In the genomic region with DNA sequence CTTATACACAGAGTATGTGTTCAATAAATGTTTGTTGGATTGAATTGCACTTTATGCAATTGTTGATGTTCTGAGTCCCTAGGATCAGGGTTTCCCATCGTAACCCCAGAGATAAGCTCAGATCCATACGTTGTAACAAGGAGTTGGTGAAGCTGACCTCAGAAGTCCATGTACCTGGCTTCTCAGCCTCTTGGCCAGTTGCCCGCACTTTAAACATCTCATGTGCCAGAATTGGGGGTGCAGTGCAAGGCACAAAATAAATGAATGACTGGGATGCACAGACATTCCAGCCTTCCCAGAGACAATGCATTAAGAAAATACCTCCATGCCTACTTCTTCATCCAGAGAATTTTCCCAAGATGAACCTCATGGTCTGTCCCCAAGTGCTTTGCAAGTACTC, we compare ENCODE assay signal across 18 cellular contexts. TPM values are rescaled to one million over a fixed set of nuclear protein-coding genes. Genes with fewer than 3 reads are reported as not detected.
DNase-seq lines count a peak whose midpoint lies in the region; ATAC-seq, FAIRE-seq and TF ChIP-seq lines count a peak whose summit lies in the region.
"Had no signal": no experiment of that assay in that cellular context is flagged by ENCODE, and none has a peak within 500 bp of the region (broad histone marks: within the 10 kb centered on the region; RNA-seq: fewer than 3 reads in every experiment).

No MANE protein-coding gene starts in this region.

- H3K9me3 Mint-ChIP-seq in Calu3 (ENCODE audit: low read depth, unreplicated experiment): no peaks in the 10 kb centered on the region

- no TSS peak for BruUV-seq in Calu3 (replicated peaks; lab: Mats Ljungman, UMichigan)

- no peak for TF ChIP-seq EP300 in esophagus muscularis mucosa (IDR thresholded peaks at IDR 0.05)

- H3K4me1 ChIP-seq in RWPE2 (ENCODE audit: insufficient read depth, poor library complexity, severe bottlenecking) (peaks cover 46% of the 10 kb centered on the region), esophagus muscularis mucosa (peaks cover 60 to 94% (median 90%) of the 10 kb centered on the region in 4 donors), trophoblast cell (ENCODE audit: control insufficient read depth in 1 of 2, insufficient read depth in 2 of 2, low read length in 2 of 2) (peaks cover 9 to 17% of the 10 kb centered on the region in 2 experiments)

- DNase-seq in G401 (ENCODE audit: low spot score): peak; percentile 72
- no peak for DNase-seq in RWPE2 (ENCODE audit: low spot score)
- no peak for DNase-seq in esophagus muscularis mucosa (ENCODE audit: extremely low spot score)
- no peak for DNase-seq in trophoblast cell
- no peak for DNase-seq in Calu3
- no peak for DNase-seq in frontal cortex (ENCODE audit: low spot score in 2 of 2)
- DNase-seq: AML-193, EL, NCI-H1417 treated with DMSO at 0.1 percent for 48 hours, NCI-H1930, NCI-H2171 treated with DMSO at 0.1 percent for 48 hours, NCI-H510A, NCI-H82 had no signal

- no peak for TF ChIP-seq CTCF in RWPE2 (IDR thresholded peaks at IDR 0.05; ENCODE audit: poor library complexity, severe bottlenecking)
- TF ChIP-seq CTCF in esophagus muscularis mucosa (IDR thresholded peaks at IDR 0.05): no peak
- no peak for TF ChIP-seq CTCF in Calu3 (IDR thresholded peaks at IDR 0.05; ENCODE audit: unreplicated experiment)

- peak overlapping the region; percentile 31 for H2BK5ac ChIP-seq in trophoblast cell (ENCODE audit: low read depth, low read length, poor library complexity)

- peaks cover 2% of the 10 kb centered on the region for H3K9me3 ChIP-seq in RWPE2 (ENCODE audit: severe bottlenecking)
- H3K9me3 ChIP-seq in esophagus muscularis mucosa: no peaks in the 10 kb centered on the region
- H3K9me3 ChIP-seq in trophoblast cell (ENCODE audit: insufficient read depth, low read depth, low read length): no peaks in the 10 kb centered on the region

- no peaks in the 10 kb centered on the region for H3K27me3 Mint-ChIP-seq in Calu3 (ENCODE audit: unreplicated experiment)

- no peaks in the 10 kb centered on the region for H3K27me3 ChIP-seq in RWPE2 (ENCODE audit: insufficient read depth, poor library complexity, severe bottlenecking)
- H3K27me3 ChIP-seq in esophagus muscularis mucosa: no peaks in the 10 kb centered on the region
- H3K27me3 ChIP-seq in trophoblast cell (ENCODE audit: insufficient read depth, low read length): no peaks in the 10 kb centered on the region

- in situ Hi-C loops in G401 (cut with HindIII; ENCODE audit: low sequenced_read_pairs): no loop called here

- H3K4me3 ChIP-seq in RWPE2 (ENCODE audit: severe bottlenecking) (no peak overlapping the region), esophagus muscularis mucosa (no peak overlapping the region), trophoblast cell (ENCODE audit: low read depth, low read length) (no peak overlapping the region)
- H3K4me3 ChIP-seq: HAP-1 had no signal

- intact Hi-C loops in esophagus muscularis mucosa (cut with DNase I) (no loop called here), Calu3 (cut with micrococcal nuclease; ENCODE audit: unreplicated experiment) (no loop called here)

- H2BK12ac ChIP-seq in trophoblast cell (ENCODE audit: low read length): peak overlapping the region; percentile 82

- H3K36me3 ChIP-seq in RWPE2 (ENCODE audit: low read depth) (no peaks in the 10 kb centered on the region), esophagus muscularis mucosa (no peaks in the 10 kb centered on the region), trophoblast cell (ENCODE audit: control insufficient read depth in 1 of 2, insufficient read depth in 2 of 2, low read length in 2 of 2) (no peaks in the 10 kb centered on the region)
- H3K36me3 ChIP-seq: HAP-1 had no signal

- peaks cover 13% of the 10 kb centered on the region for H3K79me1 ChIP-seq in trophoblast cell (ENCODE audit: low read length)

- peak overlapping the region; percentile 65 for H3K4ac ChIP-seq in trophoblast cell (ENCODE audit: low read depth, low read length)

- 71% methylated on average over 3 of the region's 3 CpGs for whole genome bisulfite sequencing in esophagus muscularis mucosa
- WGBS in trophoblast cell (ENCODE audit: extremely low coverage, insufficient coverage, insufficient read length): no CpG with 5 or more reads among the region's 3 CpGs

- no peak for FAIRE-seq in frontal cortex (lab: Jason Lieb, UNC)
- FAIRE-seq: HTR-8/SVneo had no signal

- H3K27ac Mint-ChIP-seq in Calu3 (ENCODE audit: unreplicated experiment): no peak overlapping the region
- H3K27ac Mint-ChIP-seq: CD14-positive monocyte had no signal

- H4K8ac ChIP-seq in trophoblast cell (ENCODE audit: low read depth, low read length): no peak overlapping the region

- H3K36me3 Mint-ChIP-seq in Calu3 (ENCODE audit: insufficient read depth, unreplicated experiment): no peaks in the 10 kb centered on the region

- ATAC-seq in RWPE2 (ENCODE audit: low read depth): no peak; the same call in 2 of the 3 replicates
- no peak for ATAC-seq in HG03097 (IDR thresholded peaks at IDR 0.05; ENCODE audit: low FRiP score, unreplicated experiment)
- ATAC-seq: Right ventricle myocardium inferior had no signal

- H3K4me2 ChIP-seq in trophoblast cell (ENCODE audit: low read length): no peak overlapping the region

- peak overlapping the region; percentile 72 for H2AK5ac ChIP-seq in trophoblast cell (ENCODE audit: low read length)

- peak overlapping the region; percentile 81 for H4K91ac ChIP-seq in trophoblast cell (ENCODE audit: low read depth, low read length)

- H3K27ac ChIP-seq in RWPE2 (ENCODE audit: poor library complexity, severe bottlenecking) (peak overlapping the region; percentile 61), esophagus muscularis mucosa (replicated peaks in 1 of 4) (peak overlapping the region in 3 of 4 donors; percentile 16 to 60 (median 60)), trophoblast cell (ENCODE audit: low read depth, low read length) (peak overlapping the region; percentile 46)

- CTCF ChIA-PET in Calu3 (lab: Charles Lee): no interaction called here

- H3K14ac ChIP-seq in trophoblast cell (ENCODE audit: low read length): no peak overlapping the region

- peak overlapping the region; percentile 63 for H2BK120ac ChIP-seq in trophoblast cell (ENCODE audit: insufficient read depth, low read length, poor library complexity)

- H3K23ac ChIP-seq in trophoblast cell (ENCODE audit: low read length): no peak overlapping the region

- H3K18ac ChIP-seq in trophoblast cell (ENCODE audit: low read length): no peak overlapping the region

- H4K12ac ChIP-seq in trophoblast cell (ENCODE audit: low read depth, low read length): no peak overlapping the region

- no peak for TF ChIP-seq POLR2A in esophagus muscularis mucosa (IDR thresholded peaks at IDR 0.05; ENCODE audit: low read depth)

- H3K4me3 Mint-ChIP-seq in Calu3 (ENCODE audit: low read depth, unreplicated experiment): no peak overlapping the region

- H3K79me2 ChIP-seq in trophoblast cell (ENCODE audit: control insufficient read depth, insufficient read depth, low read length, poor library complexity): peaks cover 3% of the 10 kb centered on the region

- H2AFZ ChIP-seq in trophoblast cell (ENCODE audit: insufficient read depth, low read length, poor library complexity): no peak overlapping the region

- no peak overlapping the region for H3K9ac ChIP-seq in trophoblast cell (ENCODE audit: low read length)

- H3K4me1 Mint-ChIP-seq in Calu3 (ENCODE audit: low read depth, unreplicated experiment): no peaks in the 10 kb centered on the region

RNA-seq across cellular contexts. Expression of a gene that starts 6.1 kb away (rescaled TPM):
- total RNA-seq in G401 (2014; rRNA removed; shearing (Covaris generic)): 0.25 and 5.0 TPM in 2 replicates
- total RNA-seq in esophagus muscularis mucosa (10 to 100 TPM; 10.8 to 23.5 (median 14.3) TPM), Calu3 (2022) (1.2 and 2.6 TPM in 2 replicates), frontal cortex (60.3 TPM)
- 12.8 and 13.8 TPM in 2 replicates for polyA plus RNA-seq in trophoblast cell (2013)
- polyA plus RNA-seq: CD14-positive monocyte had no signal
